In the genomic region with DNA sequence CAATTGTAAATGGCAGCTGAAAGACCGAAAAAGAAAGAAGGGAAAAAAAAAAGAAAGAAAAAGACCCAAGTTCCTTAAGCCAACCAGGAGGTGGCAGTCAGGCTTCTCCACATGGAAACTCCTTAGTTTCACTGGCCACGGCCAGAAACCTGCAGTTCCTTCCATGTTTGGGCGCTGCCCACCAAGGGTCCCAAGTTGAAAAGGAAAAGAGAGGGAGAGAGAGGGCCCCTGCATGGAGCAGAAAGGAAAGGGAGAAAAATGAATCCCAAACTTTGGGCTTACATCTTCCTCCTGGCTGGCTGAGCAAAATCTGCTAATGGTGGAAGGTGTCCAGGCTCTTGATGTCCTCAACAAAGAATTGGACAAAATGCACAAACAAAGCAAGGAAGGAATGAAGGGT, we compare ENCODE assay signal across 10 cellular contexts. TPM values are rescaled to one million over a fixed set of nuclear protein-coding genes. Genes with fewer than 3 reads are reported as not detected.
DNase-seq lines count a peak whose midpoint lies in the region; ATAC-seq, FAIRE-seq and TF ChIP-seq lines count a peak whose summit lies in the region.
"Had no signal": no experiment of that assay in that cellular context is flagged by ENCODE, and none has a peak within 500 bp of the region (broad histone marks: within the 10 kb centered on the region; RNA-seq: fewer than 3 reads in every experiment).

No MANE protein-coding gene starts in this region.

- H3K27ac Mint-ChIP-seq in astrocyte (ENCODE audit: unreplicated experiment): no peak overlapping the region

- no peaks in the 10 kb centered on the region for H3K36me3 Mint-ChIP-seq in astrocyte (ENCODE audit: low read depth, unreplicated experiment)

- no peaks in the 10 kb centered on the region for H3K9me3 ChIP-seq in BE2C
- H3K9me3 ChIP-seq in astrocyte (ENCODE audit: insufficient read depth, low read depth, low read length): no peaks in the 10 kb centered on the region

- H3K36me3 ChIP-seq in BE2C (no peaks in the 10 kb centered on the region), astrocyte (ENCODE audit: insufficient read depth, low read length) (no peaks in the 10 kb centered on the region)

- no peak for DNase-seq in BE2C
- DNase-seq in HT-29 (ENCODE audit: low spot score): peak; percentile 62
- DNase-seq in astrocyte (ENCODE audit: low read depth): no peak
- no peak for DNase-seq in left lobe of liver (ENCODE audit: low spot score)
- no peak for DNase-seq in NK-92 treated with Interleukin-12 subunit alpha and Interleukin-12 subunit beta, amount 100 ng/mL, for 24 hours (lab: John Stamatoyannopoulos, UW)
- no peak for DNase-seq in medulla oblongata (ENCODE audit: extremely low spot score)
- DNase-seq in islet precursor cell: no peak
- DNase-seq in globus pallidus (ENCODE audit: low spot score): no peak

- TF ChIP-seq CTCF in BE2C (IDR thresholded peaks at IDR 0.05; ENCODE audit: low read depth, low read length) (peak; percentile 44), astrocyte (IDR thresholded peaks at IDR 0.05; ENCODE audit: insufficient read depth, low read depth, low read length) (peak; percentile 25)

- H3K9me3 Mint-ChIP-seq in astrocyte (ENCODE audit: unreplicated experiment): peaks cover 12% of the 10 kb centered on the region

- H3K27me3 ChIP-seq in BE2C (no peaks in the 10 kb centered on the region), astrocyte (ENCODE audit: insufficient read depth, low read length) (no peaks in the 10 kb centered on the region)

- peak; percentile 55 for ATAC-seq in left lobe of liver

- H3K4me3 Mint-ChIP-seq in astrocyte (ENCODE audit: unreplicated experiment): no peak overlapping the region

- no peak overlapping the region for H3K9ac ChIP-seq in astrocyte (ENCODE audit: low read length)

- no peak for FAIRE-seq in astrocyte (lab: Jason Lieb, UNC)

- no peaks in the 10 kb centered on the region for H4K20me1 ChIP-seq in astrocyte (ENCODE audit: insufficient read depth, low read length)

- H3K79me2 ChIP-seq in astrocyte (ENCODE audit: insufficient read depth, low read length): no peaks in the 10 kb centered on the region

- H3K4me1 Mint-ChIP-seq in astrocyte (ENCODE audit: low read depth, unreplicated experiment): no peaks in the 10 kb centered on the region

- H3K4me3 ChIP-seq in BE2C (ENCODE audit: low read depth, low read length) (no peak overlapping the region), astrocyte (ENCODE audit: insufficient read depth, low read depth, low read length) (no peak overlapping the region)

- no peaks in the 10 kb centered on the region for H3K27me3 Mint-ChIP-seq in astrocyte (ENCODE audit: low read depth, unreplicated experiment)

- no peaks in the 10 kb centered on the region for H3K4me1 ChIP-seq in BE2C
- H3K4me1 ChIP-seq in astrocyte (ENCODE audit: insufficient read depth, low read length): no peaks in the 10 kb centered on the region

- H3K4me2 ChIP-seq in astrocyte (ENCODE audit: low read length): no peak overlapping the region

- no peak overlapping the region for H2AFZ ChIP-seq in astrocyte (ENCODE audit: low read depth, low read length)

- no peak overlapping the region for H3K27ac ChIP-seq in astrocyte (ENCODE audit: low read depth, low read length)
- H3K27ac ChIP-seq: coronary artery, SK-N-MC had no signal

RNA-seq across cellular contexts. Expression of a gene that starts 31.8 kb away (rescaled TPM):
- 0.12 TPM for polyA plus RNA-seq in BE2C (2012; ENCODE audit: insufficient read depth, insufficient read length, low read depth)
- 0.08 and 0.26 TPM in 2 replicates for total RNA-seq in HT-29 (2014; rRNA removed; shearing (Covaris generic))
- total RNA-seq in astrocyte (0.34 and 0.38 TPM in 2 replicates), left lobe of liver (1.0 TPM)

RNA-seq across cellular contexts. Expression of a gene that starts 50.4 kb away (rescaled TPM):
- 34.8 TPM for polyA plus RNA-seq in BE2C (2012; ENCODE audit: insufficient read depth, insufficient read length, low read depth)
- total RNA-seq in HT-29 (2014; rRNA removed; shearing (Covaris generic)): 22.5 and 24.3 TPM in 2 replicates
- total RNA-seq in astrocyte: 33.6 and 54.2 TPM in 2 replicates
- 8.1 TPM for total RNA-seq in left lobe of liver
